Comparison of ENCODE assay signal across 29 cellular contexts in the genomic region with DNA sequence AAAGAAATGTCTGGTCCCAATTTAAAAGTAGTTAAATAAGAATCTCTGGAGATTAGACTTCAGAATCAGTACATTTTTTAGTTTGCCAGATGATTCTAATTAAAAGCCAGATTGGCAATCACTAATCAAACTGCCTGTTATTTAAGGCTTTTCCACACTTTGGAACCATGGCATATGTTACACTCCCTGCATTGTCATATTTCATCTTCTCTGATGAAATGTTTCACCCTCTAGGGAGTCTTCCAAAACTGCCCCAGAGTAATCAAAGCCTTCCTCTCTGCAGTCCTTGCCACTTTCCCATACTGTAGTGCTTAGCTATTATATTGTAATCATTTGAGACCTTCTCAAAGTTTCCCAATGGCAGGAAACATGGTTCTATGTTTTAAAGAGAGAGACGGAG. TPM values are rescaled to one million over a fixed set of nuclear protein-coding genes. Genes with fewer than 3 reads are reported as not detected.
"Had no signal": no experiment of that assay in that cellular context is flagged by ENCODE, and none has a peak within 500 bp of the region (broad histone marks: within the 10 kb centered on the region; RNA-seq: fewer than 3 reads in every experiment).

No MANE protein-coding gene starts in this region.

- H3K27ac ChIP-seq: coronary artery, dorsolateral prefrontal cortex, esophagus muscularis mucosa, foreskin keratinocyte, gastroesophageal sphincter, heart left ventricle, left lung, lower lobe of right lung had no signal

- H3K4me3 Mint-ChIP-seq: mesothelial cell of epicardium, naive B cell had no signal

- H3K4me1 Mint-ChIP-seq: mesothelial cell of epicardium, naive B cell had no signal

- ATAC-seq: foreskin keratinocyte, gastroesophageal sphincter, heart left ventricle, left cardiac atrium, left lung, left ventricle myocardium superior, lower lobe of right lung, mucosa of descending colon had no signal

- H3K27ac Mint-ChIP-seq: mesothelial cell of epicardium, naive B cell had no signal

- H3K4me3 ChIP-seq: coronary artery, dorsolateral prefrontal cortex, esophagus muscularis mucosa, gastroesophageal sphincter, heart left ventricle, left lung, lower lobe of right lung, mucosa of descending colon had no signal

- H3K36me3 ChIP-seq: esophagus muscularis mucosa, gastroesophageal sphincter, heart left ventricle, left lung, lower lobe of right lung had no signal

- H3K27me3 ChIP-seq: dorsolateral prefrontal cortex, esophagus muscularis mucosa, foreskin keratinocyte, gastroesophageal sphincter, heart left ventricle, left lung had no signal

- H3K36me3 Mint-ChIP-seq: mesothelial cell of epicardium had no signal

- H3K4me1 ChIP-seq: esophagus muscularis mucosa, foreskin keratinocyte, gastroesophageal sphincter, heart left ventricle, left lung, lower lobe of right lung had no signal

- DNase-seq: dermis blood vessel endothelial cell; dorsolateral prefrontal cortex; effector CD4-positive, alpha-beta T cell; effector memory CD4-positive, alpha-beta T cell; foreskin keratinocyte; heart left ventricle; hippocampal formation; left cardiac atrium; left lung; left ventricle myocardium superior; lower lobe of right lung; mesenchymal stem cell; mucosa of descending colon; naive B cell had no signal

RNA-seq across cellular contexts. Expression of a gene that starts 17.5 kb away (rescaled TPM):
- total RNA-seq: dermis blood vessel endothelial cell, endothelial cell of umbilical vein, epithelial cell of proximal tubule, esophagus muscularis mucosa, fibroblast of villous mesenchyme, foreskin keratinocyte, frontal cortex, gastroesophageal sphincter, heart left ventricle, kidney epithelial cell, left cardiac atrium, left lung, left ventricle myocardium superior, lower leg skin, lower lobe of right lung, lung microvascular endothelial cell, mesenteric fat pad, mesothelial cell of epicardium, mucosa of descending colon, myocyte had no signal
- polyA plus RNA-seq: endothelial cell of umbilical vein, esophagus, foreskin keratinocyte, heart left ventricle, keratinocyte had no signal

RNA-seq across cellular contexts. Expression of a gene that starts 30.0 kb away (rescaled TPM):
- total RNA-seq: dermis blood vessel endothelial cell, endothelial cell of umbilical vein, epithelial cell of proximal tubule, fibroblast of villous mesenchyme, foreskin keratinocyte, gastroesophageal sphincter, kidney epithelial cell, left cardiac atrium, left lung, left ventricle myocardium superior, lower lobe of right lung, lung microvascular endothelial cell, mesenteric fat pad, mesothelial cell of epicardium, mucosa of descending colon, myocyte had no signal
- polyA plus RNA-seq: endothelial cell of umbilical vein, esophagus, foreskin keratinocyte, heart left ventricle, keratinocyte had no signal

RNA-seq across cellular contexts. Expression of a gene that starts 36.3 kb away (rescaled TPM):
- total RNA-seq: dermis blood vessel endothelial cell, endothelial cell of umbilical vein, epithelial cell of proximal tubule, esophagus muscularis mucosa, fibroblast of villous mesenchyme, foreskin keratinocyte, gastroesophageal sphincter, heart left ventricle, kidney epithelial cell, left cardiac atrium, left lung, left ventricle myocardium superior, lower leg skin, lower lobe of right lung, lung microvascular endothelial cell, mesenteric fat pad, mesothelial cell of epicardium, mucosa of descending colon, myocyte had no signal
- polyA plus RNA-seq: endothelial cell of umbilical vein, esophagus, foreskin keratinocyte, heart left ventricle, keratinocyte had no signal

RNA-seq across cellular contexts. Expression of a gene that starts 58.8 kb away (rescaled TPM):
- total RNA-seq: dermis blood vessel endothelial cell, dorsolateral prefrontal cortex, endothelial cell of umbilical vein, epithelial cell of proximal tubule, esophagus muscularis mucosa, fibroblast of villous mesenchyme, foreskin keratinocyte, frontal cortex, gastroesophageal sphincter, heart left ventricle, kidney epithelial cell, left cardiac atrium, left lung, left ventricle myocardium superior, lower leg skin, lower lobe of right lung, lung microvascular endothelial cell, mesenteric fat pad, mesothelial cell of epicardium, mucosa of descending colon, myocyte had no signal
- polyA plus RNA-seq: endothelial cell of umbilical vein, esophagus, foreskin keratinocyte, heart left ventricle, keratinocyte had no signal
